Comparison of ENCODE assay signal across 31 cellular contexts in the genomic region with DNA sequence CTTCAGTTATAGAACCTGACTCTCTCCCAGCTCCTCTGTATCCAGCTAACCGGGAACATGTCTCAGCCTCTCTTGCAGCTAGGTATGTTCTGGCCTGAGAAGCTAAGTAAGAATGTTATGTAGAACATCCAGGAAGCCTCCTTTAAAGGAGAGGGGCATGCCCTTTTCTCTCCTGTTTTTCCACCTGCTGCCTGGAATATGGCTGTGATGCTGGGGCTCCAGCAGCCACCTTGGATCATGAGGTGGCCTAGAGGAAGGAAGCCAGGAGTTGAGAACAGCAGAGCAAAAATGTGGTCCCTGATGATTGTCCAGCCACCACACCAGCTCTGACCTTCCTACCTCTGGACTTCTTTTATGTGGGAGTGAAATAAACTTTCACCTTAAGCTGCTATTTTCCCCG.
"Had no signal": no experiment of that assay in that cellular context is flagged by ENCODE, and none has a peak within 500 bp of the region (broad histone marks: within the 10 kb centered on the region; RNA-seq: fewer than 3 reads in every experiment).

No MANE protein-coding gene starts in this region.

- H3K9me3 ChIP-seq: adrenal gland, body of pancreas, esophagus muscularis mucosa, gastrocnemius medialis, heart left ventricle had no signal

- H3K4me1 ChIP-seq: adrenal gland, body of pancreas, esophagus muscularis mucosa, gastrocnemius medialis, heart left ventricle had no signal

- ATAC-seq: activated CD4-positive, alpha-beta T cell treated with anti-CD3 and anti-CD28 coated beads for 36 hours; activated CD4-positive, CD25-positive, alpha-beta regulatory T cell treated with anti-CD3 and anti-CD28 coated beads, Interleukin-2, amount 50 U/mL, for 24 hours; activated CD8-positive, alpha-beta memory T cell treated with anti-CD3 and anti-CD28 coated beads, Interleukin-2, amount 10 ng/mL, durations not matched to agents 7 days and 5 days; activated CD8-positive, alpha-beta T cell treated with anti-CD3 and anti-CD28 coated beads, Interleukin-2, amount 10 ng/mL, durations not matched to agents 7 days and 5 days; activated naive CD8-positive, alpha-beta T cell treated with anti-CD3 and anti-CD28 coated beads, Interleukin-2, amount 50 U/mL, for 24 hours; body of pancreas; effector memory CD8-positive, alpha-beta T cell; foreskin keratinocyte; gastrocnemius medialis; heart left ventricle had no signal

- FAIRE-seq: colon had no signal

- DNase-seq: activated B cell treated with CpG ODN at 0.5 μM for 24 hours; activated CD4-positive, alpha-beta memory T cell treated with anti-CD3 and anti-CD28 coated beads for 36 hours; activated CD4-positive, alpha-beta T cell treated with anti-CD3 and anti-CD28 coated beads for 36 hours; activated CD4-positive, alpha-beta T cell treated with anti-CD3 and anti-CD28 coated beads, Interleukin-2, amount 10 ng/mL, durations not matched to agents 24 days and 14 days; activated CD8-positive, alpha-beta memory T cell treated with anti-CD3 and anti-CD28 coated beads, Interleukin-2, amount 10 ng/mL, durations not matched to agents 7 days and 5 days; activated CD8-positive, alpha-beta memory T cell treated with anti-CD3 and anti-CD28 coated beads, Interleukin-2, amount 50 U/mL, for 4 hours; activated CD8-positive, alpha-beta T cell treated with anti-CD3 and anti-CD28 coated beads, Interleukin-2, amount 10 ng/mL, durations not matched to agents 7 days and 5 days; activated effector memory CD4-positive, alpha-beta T cell treated with anti-CD3 and anti-CD28 coated beads, Interleukin-2, amount 50 U/mL, for 16 hours; activated naive CD4-positive, alpha-beta T cell treated with anti-CD3 and anti-CD28 coated beads for 36 hours; activated naive CD8-positive, alpha-beta T cell treated with anti-CD3 and anti-CD28 coated beads for 36 hours; activated naive CD8-positive, alpha-beta T cell treated with anti-CD3 and anti-CD28 coated beads, Interleukin-2, amount 50 U/mL, for 24 hours; activated T-cell treated with anti-CD3 and anti-CD28 coated beads, Interleukin-2, amount 50 U/mL, for 1 hour; activated T-cell treated with anti-CD3 and anti-CD28 coated beads, Interleukin-2, amount 50 U/mL, for 48 hours; adrenal gland; amygdala; body of pancreas; caudate nucleus; cortex of kidney; dermis blood vessel endothelial cell; effector CD4-positive, alpha-beta T cell; effector memory CD8-positive, alpha-beta T cell; erythroblast; gastrocnemius medialis; glutamatergic neuron; heart left ventricle; T1000; WERI-Rb-1 had no signal

- H3K36me3 ChIP-seq: adrenal gland, esophagus muscularis mucosa, gastrocnemius medialis, heart left ventricle, WERI-Rb-1 had no signal

- H3K27me3 ChIP-seq: adrenal gland, body of pancreas, foreskin keratinocyte had no signal

- H3K4me3 ChIP-seq: adrenal gland, body of pancreas, esophagus muscularis mucosa, gastrocnemius medialis, heart left ventricle had no signal

- H3K27ac ChIP-seq: adrenal gland, body of pancreas, esophagus muscularis mucosa, foreskin keratinocyte, gastrocnemius medialis, heart left ventricle, WERI-Rb-1 had no signal
